In genomic region chr6:37407948-37408347, GRCh38 we compare ENCODE assay signal across 18 cellular contexts. TPM values are rescaled to one million over a fixed set of nuclear protein-coding genes. Genes with fewer than 3 reads are reported as not detected.
DNase-seq lines count a peak whose midpoint lies in the region; ATAC-seq, FAIRE-seq and TF ChIP-seq lines count a peak whose summit lies in the region.
"Had no signal": no experiment of that assay in that cellular context is flagged by ENCODE, and none has a peak within 500 bp of the region (broad histone marks: within the 10 kb centered on the region; RNA-seq: fewer than 3 reads in every experiment).

No MANE protein-coding gene starts in this region.

- peak; percentile 33 for FAIRE-seq in H54 (lab: Jason Lieb, UNC)
- FAIRE-seq: A204.1, G401.6, GM12891 had no signal

- no peak for TF ChIP-seq POLR2A in H54 (IDR thresholded peaks at IDR 0.05; ENCODE audit: low read depth, low read length)

- ATAC-seq in esophagus mucosa (peak; percentile 78), GM19351 (IDR thresholded peaks at IDR 0.05; ENCODE audit: unreplicated experiment) (no peak)

- DNase-seq in DMS 273 (lab: John Stamatoyannopoulos, UW; ENCODE audit: unreplicated experiment) (peak; percentile 55), H54 (ENCODE audit: insufficient read length, low spot score) (no peak), NCI-H69 (lab: John Stamatoyannopoulos, UW) (peak; percentile 24), HK-2 (ENCODE audit: unreplicated experiment) (no peak), cerebellum (ENCODE audit: low spot score) (no peak)
- DNase-seq in NK-92 treated with Interleukin-12 subunit alpha and Interleukin-12 subunit beta, amount 100 ng/mL, for 24 hours (lab: John Stamatoyannopoulos, UW), result no peak
- DNase-seq: C1 segment of cervical spinal cord; Calu3; CD4-positive, alpha-beta T cell; DMS153; DMS79 treated with DMSO at 0.1 percent for 48 hours; EL; GOT3 had no signal

RNA-seq across cellular contexts. Expression of gene CMTR1, which starts 25.1 kb away (rescaled TPM):
- total RNA-seq in esophagus mucosa, result 16.5 TPM
- 38.0 TPM for total RNA-seq in cerebellum

RNA-seq across cellular contexts. Expression of gene RNF8, which starts 54.2 kb away (rescaled TPM):
- total RNA-seq in esophagus mucosa (19.0 TPM), cerebellum (17.7 TPM)

Comparison
In these comparisons a context has a peak if more than half of its experiments do, and no peak if none do; other contexts are left out.
1. DNase-seq: peak in DMS 273 (single experiment) and NCI-H69 (single experiment); none in H54 (single experiment), HK-2 (single experiment), NK-92 treated with Interleukin-12 subunit alpha and Interleukin-12 subunit beta, amount 100 ng/mL, for 24 hours (single experiment) and cerebellum (single experiment).